In genomic region chr1:179298952-179299351, GRCh38 we compare ENCODE assay signal across 9 cellular contexts. TPM values are rescaled to one million over a fixed set of nuclear protein-coding genes. Genes with fewer than 3 reads are reported as not detected.
DNase-seq lines count a peak whose midpoint lies in the region; ATAC-seq and TF ChIP-seq lines count a peak whose summit lies in the region.
"Had no signal": no experiment of that assay in that cellular context is flagged by ENCODE, and none has a peak within 500 bp of the region (broad histone marks: within the 10 kb centered on the region; RNA-seq: fewer than 3 reads in every experiment).

No MANE protein-coding gene starts in this region.

- CTCF ChIA-PET in activated CD8-positive, alpha-beta memory T cell treated with anti-CD3 and anti-CD28 coated beads, Interleukin-2, amount 10 ng/mL, durations not matched to agents 7 days and 5 days (lab: Charles Lee): interaction anchor here (0.8 kb wide), 1 partner anchor 67 kb away, joined by 4 read pairs; the partner anchor contains the start of gene AXDND1

- H3K27ac Mint-ChIP-seq in activated CD8-positive, alpha-beta memory T cell treated with anti-CD3 and anti-CD28 coated beads, Interleukin-2, amount 10 ng/mL, durations not matched to agents 7 days and 5 days: peak overlapping the region; percentile 85
- H3K27ac Mint-ChIP-seq: progenitor cell of endocrine pancreas had no signal

- ATAC-seq in activated CD8-positive, alpha-beta memory T cell treated with anti-CD3 and anti-CD28 coated beads, Interleukin-2, amount 10 ng/mL, durations not matched to agents 7 days and 5 days: peak; percentile 92
- peak; percentile 71 for ATAC-seq in HG03045 (IDR thresholded peaks at IDR 0.05; ENCODE audit: unreplicated experiment)
- no peak for ATAC-seq in SK-N-SH treated with all-trans-retinoic acid at 6 μM for 48 hours

- peaks cover 49% of the 10 kb centered on the region for H3K36me3 Mint-ChIP-seq in activated CD8-positive, alpha-beta memory T cell treated with anti-CD3 and anti-CD28 coated beads, Interleukin-2, amount 10 ng/mL, durations not matched to agents 7 days and 5 days

- peaks cover 64% of the 10 kb centered on the region for H3K4me1 Mint-ChIP-seq in activated CD8-positive, alpha-beta memory T cell treated with anti-CD3 and anti-CD28 coated beads, Interleukin-2, amount 10 ng/mL, durations not matched to agents 7 days and 5 days

- peak; percentile 86 for DNase-seq in activated CD8-positive, alpha-beta memory T cell treated with anti-CD3 and anti-CD28 coated beads, Interleukin-2, amount 10 ng/mL, durations not matched to agents 7 days and 5 days
- DNase-seq in activated CD8-positive, alpha-beta memory T cell treated with anti-CD3 and anti-CD28 coated beads for 24 hours: no peak
- peak; percentile 17 to 23 for DNase-seq in activated CD4-positive, alpha-beta T cell treated with anti-CD3 and anti-CD28 coated beads, Interleukin-2, amount 50 U/mL, for 4 hours
- peak; percentile 48 for DNase-seq in stimulated activated CD8-positive, alpha-beta memory T cell treated with anti-CD3 and anti-CD28 coated beads, Interleukin-4, amount 100 ng/mL, for 48 hours
- DNase-seq in KG1 (lab: John Stamatoyannopoulos, UW): no peak
- DNase-seq in NCI-H187 treated with DMSO at 0.1 percent for 48 hours (lab: John Stamatoyannopoulos, UW): no peak

- H3K27me3 Mint-ChIP-seq in activated CD8-positive, alpha-beta memory T cell treated with anti-CD3 and anti-CD28 coated beads, Interleukin-2, amount 10 ng/mL, durations not matched to agents 7 days and 5 days: no peaks in the 10 kb centered on the region
- H3K27me3 Mint-ChIP-seq: progenitor cell of endocrine pancreas had no signal

- H3K9me3 Mint-ChIP-seq in activated CD8-positive, alpha-beta memory T cell treated with anti-CD3 and anti-CD28 coated beads, Interleukin-2, amount 10 ng/mL, durations not matched to agents 7 days and 5 days (ENCODE audit: low read depth): no peaks in the 10 kb centered on the region

- H3K4me3 Mint-ChIP-seq in activated CD8-positive, alpha-beta memory T cell treated with anti-CD3 and anti-CD28 coated beads, Interleukin-2, amount 10 ng/mL, durations not matched to agents 7 days and 5 days: peak overlapping the region; percentile 43

TF ChIP-seq in SK-N-SH treated with all-trans-retinoic acid at 6 μM for 48 hours, 23 proteins besides CTCF, POLR2A, EP300 and RAD21:
- TF ChIP-seq ISL1 (CRISPR knock-in tag; IDR thresholded peaks at IDR 0.05): no peak
- TF ChIP-seq ARNTL (CRISPR knock-in tag; IDR thresholded peaks at IDR 0.05; ENCODE audit: borderline replicate concordance, low read depth): no peak
- TF ChIP-seq RARB (CRISPR knock-in tag; IDR thresholded peaks at IDR 0.05): no peak
- TF ChIP-seq ZNF8 (CRISPR knock-in tag; IDR thresholded peaks at IDR 0.05): no peak
- TF ChIP-seq, protein P1, sequence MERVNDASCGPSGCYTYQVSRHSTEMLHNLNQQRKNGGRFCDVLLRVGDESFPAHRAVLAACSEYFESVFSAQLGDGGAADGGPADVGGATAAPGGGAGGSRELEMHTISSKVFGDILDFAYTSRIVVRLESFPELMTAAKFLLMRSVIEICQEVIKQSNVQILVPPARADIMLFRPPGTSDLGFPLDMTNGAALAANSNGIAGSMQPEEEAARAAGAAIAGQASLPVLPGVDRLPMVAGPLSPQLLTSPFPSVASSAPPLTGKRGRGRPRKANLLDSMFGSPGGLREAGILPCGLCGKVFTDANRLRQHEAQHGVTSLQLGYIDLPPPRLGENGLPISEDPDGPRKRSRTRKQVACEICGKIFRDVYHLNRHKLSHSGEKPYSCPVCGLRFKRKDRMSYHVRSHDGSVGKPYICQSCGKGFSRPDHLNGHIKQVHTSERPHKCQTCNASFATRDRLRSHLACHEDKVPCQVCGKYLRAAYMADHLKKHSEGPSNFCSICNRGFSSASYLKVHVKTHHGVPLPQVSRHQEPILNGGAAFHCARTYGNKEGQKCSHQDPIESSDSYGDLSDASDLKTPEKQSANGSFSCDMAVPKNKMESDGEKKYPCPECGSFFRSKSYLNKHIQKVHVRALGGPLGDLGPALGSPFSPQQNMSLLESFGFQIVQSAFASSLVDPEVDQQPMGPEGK (CRISPR knock-in tag; IDR thresholded peaks at IDR 0.05; ENCODE audit: borderline replicate concordance): no peak
- TF ChIP-seq ESRRG (CRISPR knock-in tag; IDR thresholded peaks at IDR 0.05): no peak
- TF ChIP-seq PPARA (CRISPR knock-in tag; IDR thresholded peaks at IDR 0.05; ENCODE audit: borderline replicate concordance): no peak
- TF ChIP-seq, protein P2, sequence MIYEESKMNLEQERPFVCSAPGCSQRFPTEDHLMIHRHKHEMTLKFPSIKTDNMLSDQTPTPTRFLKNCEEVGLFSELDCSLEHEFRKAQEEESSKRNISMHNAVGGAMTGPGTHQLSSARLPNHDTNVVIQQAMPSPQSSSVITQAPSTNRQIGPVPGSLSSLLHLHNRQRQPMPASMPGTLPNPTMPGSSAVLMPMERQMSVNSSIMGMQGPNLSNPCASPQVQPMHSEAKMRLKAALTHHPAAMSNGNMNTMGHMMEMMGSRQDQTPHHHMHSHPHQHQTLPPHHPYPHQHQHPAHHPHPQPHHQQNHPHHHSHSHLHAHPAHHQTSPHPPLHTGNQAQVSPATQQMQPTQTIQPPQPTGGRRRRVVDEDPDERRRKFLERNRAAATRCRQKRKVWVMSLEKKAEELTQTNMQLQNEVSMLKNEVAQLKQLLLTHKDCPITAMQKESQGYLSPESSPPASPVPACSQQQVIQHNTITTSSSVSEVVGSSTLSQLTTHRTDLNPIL (CRISPR knock-in tag; IDR thresholded peaks at IDR 0.05; ENCODE audit: low read depth): no peak
- TF ChIP-seq SNAI2 (CRISPR knock-in tag; IDR thresholded peaks at IDR 0.05): no peak
- TF ChIP-seq TSHZ2 (CRISPR knock-in tag; IDR thresholded peaks at IDR 0.05): no peak
- TF ChIP-seq ZFP3 (CRISPR knock-in tag; IDR thresholded peaks at IDR 0.05): no peak
- TF ChIP-seq, protein P3, sequence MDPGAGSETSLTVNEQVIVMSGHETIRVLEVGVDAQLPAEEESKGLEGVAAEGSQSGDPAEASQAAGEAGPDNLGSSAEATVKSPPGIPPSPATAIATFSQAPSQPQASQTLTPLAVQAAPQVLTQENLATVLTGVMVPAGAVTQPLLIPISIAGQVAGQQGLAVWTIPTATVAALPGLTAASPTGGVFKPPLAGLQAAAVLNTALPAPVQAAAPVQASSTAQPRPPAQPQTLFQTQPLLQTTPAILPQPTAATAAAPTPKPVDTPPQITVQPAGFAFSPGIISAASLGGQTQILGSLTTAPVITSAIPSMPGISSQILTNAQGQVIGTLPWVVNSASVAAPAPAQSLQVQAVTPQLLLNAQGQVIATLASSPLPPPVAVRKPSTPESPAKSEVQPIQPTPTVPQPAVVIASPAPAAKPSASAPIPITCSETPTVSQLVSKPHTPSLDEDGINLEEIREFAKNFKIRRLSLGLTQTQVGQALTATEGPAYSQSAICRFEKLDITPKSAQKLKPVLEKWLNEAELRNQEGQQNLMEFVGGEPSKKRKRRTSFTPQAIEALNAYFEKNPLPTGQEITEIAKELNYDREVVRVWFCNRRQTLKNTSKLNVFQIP (CRISPR knock-in tag; IDR thresholded peaks at IDR 0.05; ENCODE audit: borderline replicate concordance, low read depth): no peak
- TF ChIP-seq ZC3H10 (CRISPR knock-in tag; IDR thresholded peaks at IDR 0.05): no peak
- no peak for TF ChIP-seq ZNF70 (CRISPR knock-in tag; IDR thresholded peaks at IDR 0.05)

RNA-seq across cellular contexts. Expression of gene SOAT1, which starts 5.4 kb away (rescaled TPM):
- 10 to 100 TPM; 47.8 to 84.5 TPM for total RNA-seq in activated CD8-positive, alpha-beta memory T cell treated with anti-CD3 and anti-CD28 coated beads, Interleukin-2, amount 10 ng/mL, durations not matched to agents 7 days and 5 days

Comparison
In these comparisons a context has a peak if more than half of its experiments do, and no peak if none do; other contexts are left out.
1. DNase-seq: peak in activated CD8-positive, alpha-beta memory T cell treated with anti-CD3 and anti-CD28 coated beads, Interleukin-2, amount 10 ng/mL, durations not matched to agents 7 days and 5 days (single experiment), activated CD4-positive, alpha-beta T cell treated with anti-CD3 and anti-CD28 coated beads, Interleukin-2, amount 50 U/mL, for 4 hours (2 of 2) and stimulated activated CD8-positive, alpha-beta memory T cell treated with anti-CD3 and anti-CD28 coated beads, Interleukin-4, amount 100 ng/mL, for 48 hours (single experiment); none in activated CD8-positive, alpha-beta memory T cell treated with anti-CD3 and anti-CD28 coated beads for 24 hours (single experiment), KG1 (single experiment) and NCI-H187 treated with DMSO at 0.1 percent for 48 hours (single experiment).